ENCODE assay signal across 8 cellular contexts in genomic region chr15:38252481-38253311, GRCh38. TPM values are rescaled to one million over a fixed set of nuclear protein-coding genes. Genes with fewer than 3 reads are reported as not detected.
DNase-seq lines count a peak whose midpoint lies in the region; ATAC-seq lines count a peak whose summit lies in the region.

Gene SPRED1, plus strand, starts transcription at chr15:38252836. Its CDS starts 350 bp downstream, at chr15:38253186.

- H3K36me3 Mint-ChIP-seq in activated naive CD4-positive, alpha-beta T cell treated with anti-CD3 and anti-CD28 coated beads for 36 hours (ENCODE audit: low read depth), result no peaks in the 10 kb centered on the region

- CTCF ChIA-PET in activated naive CD4-positive, alpha-beta T cell treated with anti-CD3 and anti-CD28 coated beads for 36 hours (lab: Charles Lee), result interaction anchor here (1.6 to 2.8 kb wide), 3 partner anchors 8 to 438 kb away, joined by 4 to 6 read pairs (median 5); no protein-coding TSS in a partner anchor

- peaks cover 19% of the 10 kb centered on the region for H3K4me1 Mint-ChIP-seq in activated naive CD4-positive, alpha-beta T cell treated with anti-CD3 and anti-CD28 coated beads for 36 hours (ENCODE audit: low read depth)

- WGBS in urinary bladder, result under 1% methylated on average over 72 of the region's 73 CpGs

- ATAC-seq in HG02623 (IDR thresholded peaks at IDR 0.05; ENCODE audit: unreplicated experiment), result peak; percentile 14

- no peaks in the 10 kb centered on the region for H3K9me3 Mint-ChIP-seq in activated naive CD4-positive, alpha-beta T cell treated with anti-CD3 and anti-CD28 coated beads for 36 hours

- peak within 1 kb of the TSS; percentile 87 for H2AFZ ChIP-seq in neuron (ENCODE audit: low read depth, low read length)

- H3K27ac ChIP-seq in urinary bladder (ENCODE audit: low read depth), result peak within 1 kb of the TSS; percentile 98

- H3K36me3 ChIP-seq in neuron (ENCODE audit: insufficient read depth, low read length) (no peaks in the 10 kb centered on the region), urinary bladder (ENCODE audit: insufficient read depth) (no peaks in the 10 kb centered on the region)

- no peaks in the 10 kb centered on the region for H3K27me3 ChIP-seq in neuron (ENCODE audit: insufficient read depth, low read length)

- H3K27me3 Mint-ChIP-seq in activated naive CD4-positive, alpha-beta T cell treated with anti-CD3 and anti-CD28 coated beads for 36 hours (ENCODE audit: low read depth), result peaks cover 13% of the 10 kb centered on the region

- no peak within 1 kb of the TSS for H3K27ac Mint-ChIP-seq in activated naive CD4-positive, alpha-beta T cell treated with anti-CD3 and anti-CD28 coated beads for 36 hours

- H3K4me3 ChIP-seq in neuron (ENCODE audit: low read length) (peak within 1 kb of the TSS; percentile 99), urinary bladder (ENCODE audit: low read depth, low read length) (peak within 1 kb of the TSS; percentile 88)

- no peaks in the 10 kb centered on the region for H3K9me3 ChIP-seq in neuron (ENCODE audit: low read length)

- peaks cover 30% of the 10 kb centered on the region for H3K4me1 ChIP-seq in neuron (ENCODE audit: insufficient read depth, low read length)
- no peaks in the 10 kb centered on the region for H3K4me1 ChIP-seq in urinary bladder (ENCODE audit: insufficient read depth)

- DNase-seq in NCI-H2196 (lab: John Stamatoyannopoulos, UW; ENCODE audit: unreplicated experiment), result peak; percentile 4
- no peak for DNase-seq in NCI-H2196 treated with DMSO at 0.1 percent for 48 hours (lab: John Stamatoyannopoulos, UW; ENCODE audit: unreplicated experiment)
- DNase-seq in NCI-H69 (lab: John Stamatoyannopoulos, UW), result peak; percentile 83
- DNase-seq in activated naive CD4-positive, alpha-beta T cell treated with anti-CD3 and anti-CD28 coated beads for 36 hours, result peak; percentile 30
- DNase-seq in glomerular endothelial cell (ENCODE audit: extremely low read depth, low read depth, low spot score), result no peak

- intact Hi-C loops in activated naive CD4-positive, alpha-beta T cell treated with anti-CD3 and anti-CD28 coated beads for 36 hours (cut with micrococcal nuclease), result loop anchor here (1.0 to 10.0 kb wide), 5 partner anchors 183 to 438 kb away; partner anchors contain the start of gene RASGRP1

- peak within 1 kb of the TSS; percentile 84 for H3K4me3 Mint-ChIP-seq in activated naive CD4-positive, alpha-beta T cell treated with anti-CD3 and anti-CD28 coated beads for 36 hours

RNA-seq across cellular contexts. Expression of gene SPRED1, which starts in this region (rescaled TPM):
- under 1 TPM; 0.62 to 0.74 TPM for total RNA-seq in activated naive CD4-positive, alpha-beta T cell treated with anti-CD3 and anti-CD28 coated beads for 36 hours
- total RNA-seq in glomerular endothelial cell (13.8 and 22.2 TPM in 2 replicates), urinary bladder (94.4 TPM)
- 8.2 TPM for polyA plus RNA-seq in urinary bladder

Comparison
In these comparisons a context has a peak if more than half of its experiments do, and no peak if none do; other contexts are left out.
1. DNase-seq: peak in NCI-H2196 (single experiment) and NCI-H69 (single experiment); none in NCI-H2196 treated with DMSO at 0.1 percent for 48 hours (single experiment) and glomerular endothelial cell (single experiment).
2. Peak in DNase-seq in activated naive CD4-positive, alpha-beta T cell treated with anti-CD3 and anti-CD28 coated beads for 36 hours; RNA of the gene not detected or under 1 TPM.